Comparison of ENCODE assay signal across 19 cellular contexts in genomic region chr14:52755607-52756316, GRCh38. TPM values are rescaled to one million over a fixed set of nuclear protein-coding genes. Genes with fewer than 3 reads are reported as not detected.
A peak's percentile ranks its signal among the peaks of the same experiment; 100 is the strongest.
DNase-seq lines count a peak whose midpoint lies in the region; ATAC-seq and TF ChIP-seq lines count a peak whose summit lies in the region.
"Had no signal": no experiment of that assay in that cellular context is flagged by ENCODE, and none has a peak within 500 bp of the region (broad histone marks: within the 10 kb centered on the region; RNA-seq: fewer than 3 reads in every experiment).

No MANE protein-coding gene starts in this region.

- H3K9ac ChIP-seq in liver (ENCODE audit: low read depth in 1 of 2, low read length in 2 of 2): no peak overlapping the region

- H3K79me2 ChIP-seq in GM23338 (replicated peaks; ENCODE audit: insufficient read depth): no peaks in the 10 kb centered on the region

- no peaks in the 10 kb centered on the region for H3K9me2 ChIP-seq in GM23338 (ENCODE audit: insufficient read depth)

- peaks cover 7% of the 10 kb centered on the region for H3K4me1 Mint-ChIP-seq in Caco-2 (ENCODE audit: low read depth, unreplicated experiment)
- H3K4me1 Mint-ChIP-seq in GM23338: no peaks in the 10 kb centered on the region

- CTCF ChIA-PET in Caco-2 (lab: Charles Lee): interaction anchor here (0.7 kb wide), 1 partner anchor 179 kb away, joined by 6 read pairs; no protein-coding TSS in a partner anchor

- H3K4me1 ChIP-seq in Caco-2: peaks cover 13% of the 10 kb centered on the region
- no peaks in the 10 kb centered on the region for H3K4me1 ChIP-seq in GM23338 (ENCODE audit: insufficient read depth)
- peaks cover 0 to 5% (median 1%) of the 10 kb centered on the region in 4 donors for H3K4me1 ChIP-seq in liver (ENCODE audit: control insufficient read depth in 4 of 4, insufficient read depth in 4 of 4, low read length in 3 of 4)
- H3K4me1 ChIP-seq: BE2C, Peyer's patch had no signal

- H3F3A ChIP-seq in GM23338 (replicated peaks; ENCODE audit: low read depth): no peaks in the 10 kb centered on the region

- POLR2A ChIA-PET in Caco-2 (lab: Charles Lee): interaction anchor here (0.5 to 0.9 kb wide), 8 partner anchors 21 to 1117 kb away, joined by 3 to 6 read pairs (median 4); no protein-coding TSS in a partner anchor

- H3K36me3 Mint-ChIP-seq in Caco-2 (ENCODE audit: insufficient read depth, unreplicated experiment) (peaks cover 15% of the 10 kb centered on the region), GM23338 (ENCODE audit: low read depth) (peaks cover 27% of the 10 kb centered on the region; the same call in 2 of the 3 replicates)

- TF ChIP-seq RAD21 in liver (IDR thresholded peaks at IDR 0.05): peak in 1 of 2 donors; percentile 26

- 65% methylated on average over 5 of the region's 5 CpGs for WGBS in liver

- H3K4me3 ChIP-seq in Caco-2 (ENCODE audit: low read depth, low read length) (no peak overlapping the region), GM23338 (no peak overlapping the region), liver (ENCODE audit: low read depth in 1 of 3, low read length in 3 of 3) (no peak overlapping the region)
- H3K4me3 ChIP-seq: A549, Peyer's patch had no signal

- no peaks in the 10 kb centered on the region for H3K36me3 ChIP-seq in Caco-2 (ENCODE audit: control insufficient read depth, insufficient read depth, low read length)
- H3K36me3 ChIP-seq in GM23338 (ENCODE audit: insufficient read depth): peaks cover 13% of the 10 kb centered on the region
- H3K36me3 ChIP-seq in liver (ENCODE audit: control insufficient read depth in 4 of 4, insufficient read depth in 3 of 4, low read depth in 1 of 4, low read length in 3 of 4): peaks cover 1 to 24% (median 20%) of the 10 kb centered on the region in 4 donors
- H3K36me3 ChIP-seq: BE2C had no signal

- intact Hi-C loops in Caco-2 (cut with micrococcal nuclease; ENCODE audit: unreplicated experiment): no loop called here

- peak overlapping the region; percentile 22 for H3K4me3 Mint-ChIP-seq in Caco-2 (ENCODE audit: unreplicated experiment)
- H3K4me3 Mint-ChIP-seq in GM23338: no peak overlapping the region

- H3K27me3 ChIP-seq in Caco-2 (replicated peaks; ENCODE audit: control insufficient read depth, insufficient read depth, low read length) (no peaks in the 10 kb centered on the region), GM23338 (ENCODE audit: insufficient read depth) (no peaks in the 10 kb centered on the region), liver (ENCODE audit: control insufficient read depth in 4 of 4, insufficient read depth in 4 of 4, low read length in 3 of 4) (no peaks in the 10 kb centered on the region)
- H3K27me3 ChIP-seq: BE2C, Peyer's patch had no signal

- H3K27ac Mint-ChIP-seq in Caco-2 (ENCODE audit: unreplicated experiment) (peak overlapping the region; percentile 54), GM23338 (no peak overlapping the region)

- H4K20me1 ChIP-seq in GM23338 (replicated peaks; ENCODE audit: insufficient read depth): no peaks in the 10 kb centered on the region

- H3K9me3 Mint-ChIP-seq in Caco-2 (ENCODE audit: unreplicated experiment) (no peaks in the 10 kb centered on the region), GM23338 (no peaks in the 10 kb centered on the region)

- DNase-seq in Caco-2: peak in 1 of 2 experiments; percentile 27
- DNase-seq in GM23338 (ENCODE audit: low spot score): no peak
- DNase-seq in DMS 273 (lab: John Stamatoyannopoulos, UW; ENCODE audit: unreplicated experiment): no peak
- DNase-seq in globus pallidus (ENCODE audit: low spot score): no peak
- DNase-seq: BE2C, GDM1, KG1, NCI-H1092 treated with DMSO at 0.1 percent for 48 hours, NCI-H146, NCI-H2029, NCI-H226, NCI-H510A treated with DMSO at 0.1 percent for 48 hours, NCI-H82, Peyer's patch had no signal

- ATAC-seq in GM23338 (no peak), HG03139 (IDR thresholded peaks at IDR 0.05; ENCODE audit: unreplicated experiment) (no peak)
- ATAC-seq: A549, SK-N-SH treated with all-trans-retinoic acid at 6 μM for 48 hours had no signal

- TF ChIP-seq CTCF in Caco-2 (IDR thresholded peaks at IDR 0.05; ENCODE audit: insufficient read depth in 1 of 2, low read depth in 1 of 2, low read length in 1 of 2, severe bottlenecking in 1 of 2, unreplicated experiment in 1 of 2): no peak
- no peak for TF ChIP-seq CTCF in GM23338 (conservative IDR thresholded peaks at IDR 0.05; ENCODE audit: low read depth in 2 of 2)
- TF ChIP-seq CTCF in VCaP (conservative IDR thresholded peaks at IDR 0.05): no peak
- no peak for TF ChIP-seq CTCF in liver (IDR thresholded peaks at IDR 0.05; ENCODE audit: low read depth, low read length, missing input control)

- H3K9me3 ChIP-seq in Caco-2 (no peaks in the 10 kb centered on the region), liver (ENCODE audit: control insufficient read depth in 4 of 4, low read length in 3 of 4) (no peaks in the 10 kb centered on the region)
- H3K9me3 ChIP-seq: A549, BE2C, Peyer's patch had no signal

- BruUV-seq in Caco-2 (replicated peaks; lab: Mats Ljungman, UMichigan): no TSS peak

- no peak overlapping the region for H3K4me2 ChIP-seq in GM23338
- H3K4me2 ChIP-seq: A549 had no signal

- H3K27me3 Mint-ChIP-seq in Caco-2 (ENCODE audit: insufficient read depth, unreplicated experiment) (no peaks in the 10 kb centered on the region), GM23338 (ENCODE audit: insufficient read depth, low read depth, poor library complexity) (peaks cover 2% of the 10 kb centered on the region)

- no peak overlapping the region for H2AFZ ChIP-seq in GM23338

- H3K27ac ChIP-seq in GM23338 (ENCODE audit: low read depth) (0 out of 2 replicates have a peak overlapping the region, but pooled peaks have one; percentile 20), VCaP (peak overlapping the region; percentile 52), liver (ENCODE audit: low read depth in 1 of 2, low read length in 2 of 2) (no peak overlapping the region)
- H3K27ac ChIP-seq: A549, Peyer's patch had no signal

TF ChIP-seq in GM23338, 12 proteins besides CTCF, POLR2A, EP300 and RAD21 (continues in another document):
- TF ChIP-seq EZH2phosphoT487 (IDR thresholded peaks at IDR 0.05; ENCODE audit: unreplicated experiment): no peak
- no peak for TF ChIP-seq NANOG (IDR thresholded peaks at IDR 0.05; ENCODE audit: borderline replicate concordance)
- TF ChIP-seq EZH2 (IDR thresholded peaks at IDR 0.05; ENCODE audit: low read depth, unreplicated experiment): no peak
- no peak for TF ChIP-seq CREB1 (CRISPR knock-in tag; IDR thresholded peaks at IDR 0.05; ENCODE audit: low read depth)

TF ChIP-seq in liver, 16 proteins besides CTCF, POLR2A, EP300 and RAD21:
- TF ChIP-seq HNF4G (IDR thresholded peaks at IDR 0.05): peak; percentile 67
- TF ChIP-seq TAF1 (conservative IDR thresholded peaks at IDR 0.05): no peak
- TF ChIP-seq REST (IDR thresholded peaks at IDR 0.05): no peak
- no peak for TF ChIP-seq ATF3 (IDR thresholded peaks at IDR 0.05)
- no peak for TF ChIP-seq GABPA (IDR thresholded peaks at IDR 0.05 in 1 of 2, conservative IDR thresholded peaks at IDR 0.05 in 1 of 2)
- TF ChIP-seq YY1 (IDR thresholded peaks at IDR 0.05): no peak
- TF ChIP-seq RXRA (IDR thresholded peaks at IDR 0.05): peak; percentile 53 to 80
- TF ChIP-seq SP1 (IDR thresholded peaks at IDR 0.05): peak; percentile 49
- peak; percentile 78 to 96 for TF ChIP-seq HNF4A (conservative IDR thresholded peaks at IDR 0.05)
- no peak for TF ChIP-seq JUND (IDR thresholded peaks at IDR 0.05)
- TF ChIP-seq MAX (IDR thresholded peaks at IDR 0.05): no peak

RNA-seq across cellular contexts. Expression of gene STYX, which starts 25.8 kb away (rescaled TPM):
- total RNA-seq in Caco-2 (2022): 23.1 and 24.4 TPM in 2 replicates
- 40.2 and 43.1 TPM in 2 replicates for total RNA-seq in GM23338 (2014; rRNA removed; shearing (Covaris generic))
- polyA plus RNA-seq in GM23338 (2016; fragmentation: Nextera tagmentation; extraction: Ambion mirVana): 21.8 and 23.3 TPM in 2 replicates
- total RNA-seq in liver: 10 to 100 TPM; 18.7 to 21.2 TPM
- 10 to 100 TPM in 1 of 2 donors, 1 to 10 TPM in 1; 5.9 to 15.8 TPM for polyA plus RNA-seq in liver

RNA-seq across cellular contexts. Expression of gene GNPNAT1, which starts 35.6 kb away (rescaled TPM):
- 35.9 and 41.6 TPM in 2 replicates for total RNA-seq in Caco-2 (2022)
- total RNA-seq in GM23338 (2014; rRNA removed; shearing (Covaris generic)): 67.9 and 68.7 TPM in 2 replicates
- 42.1 and 44.4 TPM in 2 replicates for polyA plus RNA-seq in GM23338 (2016; fragmentation: Nextera tagmentation; extraction: Ambion mirVana)
- 10 to 100 TPM; 25.1 to 50.9 TPM for total RNA-seq in liver
- 10 to 100 TPM; 24.9 to 29.4 TPM for polyA plus RNA-seq in liver

RNA-seq across cellular contexts. Expression of gene PSMC6, which starts 48.8 kb away (rescaled TPM):
- total RNA-seq in Caco-2 (2022): 129 and 130 TPM in 2 replicates
- 143 and 162 TPM in 2 replicates for total RNA-seq in GM23338 (2014; rRNA removed; shearing (Covaris generic))
- polyA plus RNA-seq in GM23338 (2016; fragmentation: Nextera tagmentation; extraction: Ambion mirVana): 176 and 177 TPM in 2 replicates
- total RNA-seq in liver: 10 to 100 TPM; 72.3 to 98.9 TPM
- 10 to 100 TPM; 43.2 to 66.2 TPM for polyA plus RNA-seq in liver

Comparison
In these comparisons a context has a peak if more than half of its experiments do, and no peak if none do; other contexts are left out.
1. H3K27ac ChIP-seq: peak in GM23338 (single experiment) and VCaP (single experiment); none in liver (0 of 2).